Comparison of ENCODE assay signal across 16 cellular contexts in genomic region chr1:47190807-47191206, GRCh38. TPM values are rescaled to one million over a fixed set of nuclear protein-coding genes. Genes with fewer than 3 reads are reported as not detected.
DNase-seq lines count a peak whose midpoint lies in the region; ATAC-seq and TF ChIP-seq lines count a peak whose summit lies in the region.
"Had no signal": no experiment of that assay in that cellular context is flagged by ENCODE, and none has a peak within 500 bp of the region (broad histone marks: within the 10 kb centered on the region; RNA-seq: fewer than 3 reads in every experiment).

No MANE protein-coding gene starts in this region.

- no peak overlapping the region for H2AFZ ChIP-seq in neuronal stem cell (ENCODE audit: low read length)

- peak overlapping the region; percentile 40 for H3K14ac ChIP-seq in neuronal stem cell (ENCODE audit: low read length)

- H3K36me3 Mint-ChIP-seq in activated CD4-positive, alpha-beta memory T cell treated with anti-CD3 and anti-CD28 coated beads, Interleukin-2, amount 10 ng/mL, durations not matched to agents 7 days and 5 days (ENCODE audit: low read depth): no peaks in the 10 kb centered on the region
- H3K36me3 Mint-ChIP-seq in activated CD4-positive, alpha-beta memory T cell treated with anti-CD3 and anti-CD28 coated beads for 36 hours: no peaks in the 10 kb centered on the region
- H3K36me3 Mint-ChIP-seq in type B pancreatic cell: no peaks in the 10 kb centered on the region

- H3K4me1 Mint-ChIP-seq in activated CD4-positive, alpha-beta memory T cell treated with anti-CD3 and anti-CD28 coated beads, Interleukin-2, amount 10 ng/mL, durations not matched to agents 7 days and 5 days: no peaks in the 10 kb centered on the region
- peaks cover 3% of the 10 kb centered on the region for H3K4me1 Mint-ChIP-seq in activated CD4-positive, alpha-beta memory T cell treated with anti-CD3 and anti-CD28 coated beads for 36 hours (ENCODE audit: low read depth)
- peaks cover 6% of the 10 kb centered on the region for H3K4me1 Mint-ChIP-seq in type B pancreatic cell (ENCODE audit: unreplicated experiment)

- H3K27me3 Mint-ChIP-seq in activated CD4-positive, alpha-beta memory T cell treated with anti-CD3 and anti-CD28 coated beads, Interleukin-2, amount 10 ng/mL, durations not matched to agents 7 days and 5 days: peaks cover 7% of the 10 kb centered on the region
- peaks cover 4% of the 10 kb centered on the region for H3K27me3 Mint-ChIP-seq in activated CD4-positive, alpha-beta memory T cell treated with anti-CD3 and anti-CD28 coated beads for 36 hours
- peaks cover 13% of the 10 kb centered on the region for H3K27me3 Mint-ChIP-seq in type B pancreatic cell

- no peak overlapping the region for H3K18ac ChIP-seq in neuronal stem cell (ENCODE audit: low read length)

- DNase-seq in activated CD4-positive, alpha-beta memory T cell treated with anti-CD3 and anti-CD28 coated beads, Interleukin-2, amount 10 ng/mL, durations not matched to agents 7 days and 5 days: peak; percentile 10
- no peak for DNase-seq in activated CD4-positive, alpha-beta memory T cell treated with anti-CD3 and anti-CD28 coated beads for 36 hours
- DNase-seq in esophagus muscularis mucosa (ENCODE audit: extremely low spot score) (no peak), neuronal stem cell (ENCODE audit: low spot score) (no peak), type B pancreatic cell (ENCODE audit: extremely low spot score, unreplicated experiment) (peak; percentile 51), OCI-M1 (lab: John Stamatoyannopoulos, UW) (no peak)
- DNase-seq: activated naive CD4-positive, alpha-beta T cell treated with anti-CD3 and anti-CD28 coated beads, Interleukin-2, amount 50 U/mL, for 16 hours; DMS79; effector memory CD4-positive, alpha-beta T cell; T-helper 2 cell had no signal

- no peak overlapping the region for H2BK12ac ChIP-seq in neuronal stem cell (ENCODE audit: low read length)

- H3K4me3 ChIP-seq in esophagus muscularis mucosa (no peak overlapping the region), neuronal stem cell (ENCODE audit: low read length in 2 of 2) (no peak overlapping the region)

- H3K4me2 ChIP-seq in neuronal stem cell (ENCODE audit: insufficient read depth, low read length, poor library complexity, severe bottlenecking): no peak overlapping the region

- H3K23ac ChIP-seq in neuronal stem cell (ENCODE audit: low read depth, low read length, poor library complexity): peak overlapping the region; percentile 39

- CTCF ChIA-PET in activated CD4-positive, alpha-beta memory T cell treated with anti-CD3 and anti-CD28 coated beads, Interleukin-2, amount 10 ng/mL, durations not matched to agents 7 days and 5 days (lab: Charles Lee): interaction anchor here (1.6 to 6.9 kb wide), 2 partner anchors 11 to 72 kb away, joined by 10 to 143 read pairs; no protein-coding TSS in a partner anchor
- CTCF ChIA-PET in activated CD4-positive, alpha-beta memory T cell treated with anti-CD3 and anti-CD28 coated beads for 36 hours (lab: Charles Lee): interaction anchor here (0.6 to 6.8 kb wide), 5 partner anchors 8 to 535 kb away, joined by 3 to 144 read pairs (median 16); no protein-coding TSS in a partner anchor

- intact Hi-C loops in activated CD4-positive, alpha-beta memory T cell treated with anti-CD3 and anti-CD28 coated beads for 36 hours (cut with micrococcal nuclease): loop anchor here (5.0 kb wide), 1 partner anchor 141 kb away; the partner anchor contains the start of gene CMPK1
- intact Hi-C loops in esophagus muscularis mucosa (cut with DNase I): loop anchor here (5.0 kb wide), 2 partner anchors 71 to 231 kb away; no protein-coding TSS in a partner anchor

- ATAC-seq in HG02678 (IDR thresholded peaks at IDR 0.05; ENCODE audit: unreplicated experiment) (no peak), GM18861 (IDR thresholded peaks at IDR 0.05; ENCODE audit: unreplicated experiment) (no peak)
- ATAC-seq: activated CD4-positive, CD25-positive, alpha-beta regulatory T cell treated with anti-CD3 and anti-CD28 coated beads, Interleukin-2, amount 50 U/mL, for 24 hours had no signal

- no peak overlapping the region for H4K8ac ChIP-seq in neuronal stem cell (ENCODE audit: low read depth, low read length)

- H3K79me1 ChIP-seq in neuronal stem cell (ENCODE audit: low read depth, low read length): no peaks in the 10 kb centered on the region

- H3K9me3 ChIP-seq in esophagus muscularis mucosa (no peaks in the 10 kb centered on the region), neuronal stem cell (replicated peaks in 1 of 2; ENCODE audit: control insufficient read depth in 2 of 2, insufficient read depth in 1 of 2, low read depth in 1 of 2, low read length in 2 of 2) (no peaks in the 10 kb centered on the region)

- no peak for TF ChIP-seq POLR2A in esophagus muscularis mucosa (IDR thresholded peaks at IDR 0.05; ENCODE audit: low read depth)

- POLR2A ChIA-PET in activated CD4-positive, alpha-beta memory T cell treated with anti-CD3 and anti-CD28 coated beads, Interleukin-2, amount 10 ng/mL, durations not matched to agents 7 days and 5 days (lab: Charles Lee): no interaction called here
- POLR2A ChIA-PET in activated CD4-positive, alpha-beta memory T cell treated with anti-CD3 and anti-CD28 coated beads for 36 hours (lab: Charles Lee): no interaction called here

- H3K9ac ChIP-seq in neuronal stem cell (ENCODE audit: low read depth, low read length, poor library complexity): no peak overlapping the region

- peak overlapping the region; percentile 20 for H2BK15ac ChIP-seq in neuronal stem cell (ENCODE audit: low read length)

- H2BK120ac ChIP-seq in neuronal stem cell (ENCODE audit: low read depth, low read length): no peak overlapping the region

- H3K27ac ChIP-seq in esophagus muscularis mucosa (replicated peaks in 1 of 4) (peak overlapping the region in 3 of 4 donors; percentile 5 to 63 (median 63)), neuronal stem cell (replicated peaks; ENCODE audit: low read length) (no peak overlapping the region)
- H3K27ac ChIP-seq: 22Rv1 had no signal

- TF ChIP-seq CTCF in esophagus muscularis mucosa (IDR thresholded peaks at IDR 0.05) (no peak), type B pancreatic cell (conservative IDR thresholded peaks at IDR 0.05) (no peak)

- H3K36me3 ChIP-seq in esophagus muscularis mucosa (no peaks in the 10 kb centered on the region), neuronal stem cell (replicated peaks in 1 of 2; ENCODE audit: control insufficient read depth in 2 of 2, insufficient read depth in 2 of 2, low read length in 2 of 2) (no peaks in the 10 kb centered on the region)

- 92% methylated on average over 6 of the region's 6 CpGs for WGBS in esophagus muscularis mucosa
- no CpG with 5 or more reads among the region's 6 CpGs for WGBS in neuronal stem cell (ENCODE audit: extremely low coverage in 2 of 2, insufficient read length in 2 of 2, insufficient replicate concordance in 1 of 2), 2 donors

- no peak overlapping the region for H3K4ac ChIP-seq in neuronal stem cell (ENCODE audit: low read length)

- H3K27me3 ChIP-seq in esophagus muscularis mucosa (peaks cover 0 to 23% (median 0%) of the 10 kb centered on the region in 4 donors), neuronal stem cell (ENCODE audit: control insufficient read depth in 3 of 3, insufficient read depth in 3 of 3, low read depth in 1 of 3, low read length in 3 of 3) (peaks cover 0 to 18% (median 0%) of the 10 kb centered on the region in 3 experiments)

- H3K9me3 Mint-ChIP-seq in activated CD4-positive, alpha-beta memory T cell treated with anti-CD3 and anti-CD28 coated beads, Interleukin-2, amount 10 ng/mL, durations not matched to agents 7 days and 5 days: no peaks in the 10 kb centered on the region
- H3K9me3 Mint-ChIP-seq in activated CD4-positive, alpha-beta memory T cell treated with anti-CD3 and anti-CD28 coated beads for 36 hours: no peaks in the 10 kb centered on the region
- H3K9me3 Mint-ChIP-seq in type B pancreatic cell: no peaks in the 10 kb centered on the region

- no peak overlapping the region for H2BK5ac ChIP-seq in neuronal stem cell (ENCODE audit: low read length)

- H2AK5ac ChIP-seq in neuronal stem cell (ENCODE audit: low read depth, low read length): peak overlapping the region; percentile 53

- H3K4me3 Mint-ChIP-seq in activated CD4-positive, alpha-beta memory T cell treated with anti-CD3 and anti-CD28 coated beads, Interleukin-2, amount 10 ng/mL, durations not matched to agents 7 days and 5 days: no peak overlapping the region
- H3K4me3 Mint-ChIP-seq in activated CD4-positive, alpha-beta memory T cell treated with anti-CD3 and anti-CD28 coated beads for 36 hours: no peak overlapping the region
- no peak overlapping the region for H3K4me3 Mint-ChIP-seq in type B pancreatic cell

- no peak overlapping the region for H3K27ac Mint-ChIP-seq in activated CD4-positive, alpha-beta memory T cell treated with anti-CD3 and anti-CD28 coated beads, Interleukin-2, amount 10 ng/mL, durations not matched to agents 7 days and 5 days
- no peak overlapping the region for H3K27ac Mint-ChIP-seq in activated CD4-positive, alpha-beta memory T cell treated with anti-CD3 and anti-CD28 coated beads for 36 hours
- no peak overlapping the region for H3K27ac Mint-ChIP-seq in type B pancreatic cell

- H4K91ac ChIP-seq in neuronal stem cell (ENCODE audit: low read depth, low read length, poor library complexity): no peak overlapping the region

- H3K4me1 ChIP-seq in esophagus muscularis mucosa (peaks cover 10 to 38% (median 33%) of the 10 kb centered on the region in 4 donors), neuronal stem cell (ENCODE audit: control insufficient read depth in 2 of 2, insufficient read depth in 1 of 2, low read depth in 1 of 2, low read length in 2 of 2) (peaks cover 6% of the 10 kb centered on the region in 2 donors)

- TF ChIP-seq EP300 in esophagus muscularis mucosa (IDR thresholded peaks at IDR 0.05): no peak

RNA-seq across cellular contexts. Expression of gene PDZK1IP1, which starts 1.0 kb away (rescaled TPM):
- total RNA-seq in activated CD4-positive, alpha-beta memory T cell treated with anti-CD3 and anti-CD28 coated beads, Interleukin-2, amount 10 ng/mL, durations not matched to agents 7 days and 5 days: not detected
- total RNA-seq in activated CD4-positive, alpha-beta memory T cell treated with anti-CD3 and anti-CD28 coated beads for 36 hours: not detected
- total RNA-seq in esophagus muscularis mucosa (1 to 10 TPM in 1 of 4 donors, not detected in 3; 1.8 TPM), type B pancreatic cell (ENCODE audit: low replicate concordance) (not detected in 2 replicates)
- polyA plus RNA-seq in neuronal stem cell (2013, experiment 1 of 2): not detected
- polyA plus RNA-seq in neuronal stem cell (2013, experiment 2 of 2): not detected
- total RNA-seq: Right ventricle myocardium superior had no signal

RNA-seq across cellular contexts. Expression of gene TAL1, which starts 41.2 kb away (rescaled TPM):
- not detected for total RNA-seq in activated CD4-positive, alpha-beta memory T cell treated with anti-CD3 and anti-CD28 coated beads, Interleukin-2, amount 10 ng/mL, durations not matched to agents 7 days and 5 days
- under 1 TPM in 1 of 2 experiments, not detected in 1; 0.07 TPM for total RNA-seq in activated CD4-positive, alpha-beta memory T cell treated with anti-CD3 and anti-CD28 coated beads for 36 hours
- total RNA-seq in esophagus muscularis mucosa (1 to 10 TPM; 2.5 to 4.8 (median 4.1) TPM), type B pancreatic cell (ENCODE audit: low replicate concordance) (not detected in 2 replicates)
- 0.03 TPM for polyA plus RNA-seq in neuronal stem cell (2013, experiment 1 of 2)
- polyA plus RNA-seq in neuronal stem cell (2013, experiment 2 of 2): 0.01 TPM

RNA-seq across cellular contexts. Expression of gene CYP4A22, which starts 53.6 kb away (rescaled TPM):
- not detected for total RNA-seq in activated CD4-positive, alpha-beta memory T cell treated with anti-CD3 and anti-CD28 coated beads, Interleukin-2, amount 10 ng/mL, durations not matched to agents 7 days and 5 days
- not detected for total RNA-seq in activated CD4-positive, alpha-beta memory T cell treated with anti-CD3 and anti-CD28 coated beads for 36 hours
- under 1 TPM in 2 of 4 donors, not detected in 2; 0.19 to 0.46 TPM for total RNA-seq in esophagus muscularis mucosa
- not detected for polyA plus RNA-seq in neuronal stem cell (2013, experiment 1 of 2)
- not detected for polyA plus RNA-seq in neuronal stem cell (2013, experiment 2 of 2)
- not detected in 2 replicates for total RNA-seq in type B pancreatic cell (ENCODE audit: low replicate concordance)
- total RNA-seq: pulmonary artery endothelial cell had no signal

Comparison
In these comparisons a context has a peak if more than half of its experiments do, and no peak if none do; other contexts are left out.
1. DNase-seq: peak in activated CD4-positive, alpha-beta memory T cell treated with anti-CD3 and anti-CD28 coated beads, Interleukin-2, amount 10 ng/mL, durations not matched to agents 7 days and 5 days (single experiment) and type B pancreatic cell (single experiment); none in activated CD4-positive, alpha-beta memory T cell treated with anti-CD3 and anti-CD28 coated beads for 36 hours (single experiment), esophagus muscularis mucosa (single experiment), neuronal stem cell (single experiment) and OCI-M1 (single experiment).